Comparison of ENCODE assay signal across 19 cellular contexts in genomic region chr7:103124429-103124979, GRCh38. TPM values are rescaled to one million over a fixed set of nuclear protein-coding genes. Genes with fewer than 3 reads are reported as not detected.
"Had no signal": no experiment of that assay in that cellular context is flagged by ENCODE, and none has a peak within 500 bp of the region (broad histone marks: within the 10 kb centered on the region; RNA-seq: fewer than 3 reads in every experiment).

No MANE protein-coding gene starts in this region.

- H3K4me1 ChIP-seq: breast epithelium, thyroid gland had no signal

- H3K27me3 ChIP-seq: breast epithelium, neutrophil, ovary, thyroid gland had no signal

- DNase-seq: activated CD4-positive, alpha-beta memory T cell treated with anti-CD3 and anti-CD28 coated beads for 36 hours; activated CD4-positive, alpha-beta T cell treated with anti-CD3 and anti-CD28 coated beads for 48 hours; activated naive CD4-positive, alpha-beta T cell treated with anti-CD3 and anti-CD28 coated beads for 36 hours; activated naive CD8-positive, alpha-beta T cell treated with anti-CD3 and anti-CD28 coated beads, Interleukin-2, amount 10 ng/mL, durations not matched to agents 7 days and 5 days; activated T-cell treated with anti-CD3 and anti-CD28 coated beads, Interleukin-2, amount 50 U/mL, for 48 hours; amniotic stem cell; glutamatergic neuron; hippocampal formation; ovary; psoas muscle; right cardiac atrium; stimulated activated CD4-positive, alpha-beta T cell treated with anti-CD3 and anti-CD28 coated beads, Interleukin-1b, Interleukin-23, amount 100 ng/mL, for 48 hours; substantia nigra; thyroid gland had no signal

- H3K9me3 ChIP-seq: breast epithelium, neutrophil, ovary, psoas muscle, thyroid gland had no signal

- ATAC-seq: esophagus mucosa, psoas muscle, right cardiac atrium had no signal

- H3K36me3 ChIP-seq: breast epithelium, ovary had no signal

- FAIRE-seq: endometrium had no signal

- H3K4me3 ChIP-seq: breast epithelium, ovary, psoas muscle, thyroid gland had no signal

- H3K27ac ChIP-seq: breast epithelium, neutrophil, ovary, psoas muscle, thyroid gland had no signal

RNA-seq across cellular contexts. Expression of gene FBXL13, which starts 49.9 kb away (rescaled TPM):
- total RNA-seq: T-helper 2 cell treated with Interferon-gamma antibody and Interleukin-4, amounts not matched to agents 100 ng/mL and 5 ng/mL, for 36 hours had no signal
